Comparison of ENCODE assay signal across 26 cellular contexts in genomic region chr4:163195247-163195765, GRCh38. TPM values are rescaled to one million over a fixed set of nuclear protein-coding genes. Genes with fewer than 3 reads are reported as not detected.
DNase-seq lines count a peak whose midpoint lies in the region; ATAC-seq, FAIRE-seq and TF ChIP-seq lines count a peak whose summit lies in the region.
"Had no signal": no experiment of that assay in that cellular context is flagged by ENCODE, and none has a peak within 500 bp of the region (broad histone marks: within the 10 kb centered on the region; RNA-seq: fewer than 3 reads in every experiment).

No MANE protein-coding gene starts in this region.

- no peak overlapping the region for H3K4me2 ChIP-seq in mesendoderm (ENCODE audit: low read length)
- H3K4me2 ChIP-seq: BLaER1, GM23338 had no signal

- TF ChIP-seq CTCF in ascending aorta (IDR thresholded peaks at IDR 0.05) (no peak), pancreas (IDR thresholded peaks at IDR 0.05) (no peak)

- no peaks in the 10 kb centered on the region for H3K79me2 ChIP-seq in mesendoderm (ENCODE audit: control insufficient read depth, insufficient read depth, low read length)

- H3K36me3 Mint-ChIP-seq in T-cell: peaks cover 8% of the 10 kb centered on the region
- H3K36me3 Mint-ChIP-seq: CD4-positive, CD25-positive, alpha-beta regulatory T cell had no signal

- no peak overlapping the region for H2BK120ac ChIP-seq in mesendoderm (ENCODE audit: low read depth, low read length)

- H3K18ac ChIP-seq in mesendoderm (ENCODE audit: low read length): no peak overlapping the region

- H3K9me3 Mint-ChIP-seq in T-cell: peaks cover 12 to 52% (median 38%) of the 10 kb centered on the region in 3 donors

- no peak overlapping the region for H3K9ac ChIP-seq in mesendoderm (ENCODE audit: low read length)
- H3K9ac ChIP-seq: BLaER1 had no signal

- H3K27me3 ChIP-seq in ascending aorta (no peaks in the 10 kb centered on the region), mesendoderm (ENCODE audit: insufficient read depth, low read length, poor library complexity) (peaks cover 2% of the 10 kb centered on the region), pancreas (no peaks in the 10 kb centered on the region)
- H3K27me3 ChIP-seq: BLaER1, Peyer's patch had no signal

- POLR2A ChIA-PET in T-cell (lab: Charles Lee): no interaction called here

- no peak overlapping the region for H2BK5ac ChIP-seq in mesendoderm (ENCODE audit: low read length)

- H3K27ac Mint-ChIP-seq in T-cell: no peak overlapping the region
- H3K27ac Mint-ChIP-seq: CD4-positive, CD25-positive, alpha-beta regulatory T cell; GM23338; H9 had no signal

- H3K56ac ChIP-seq in mesendoderm (ENCODE audit: low read length): no peak overlapping the region

- H3K4me3 Mint-ChIP-seq in T-cell: no peak overlapping the region
- H3K4me3 Mint-ChIP-seq: CD4-positive, CD25-positive, alpha-beta regulatory T cell; GM23338; H9 had no signal

- H3K4ac ChIP-seq in mesendoderm (ENCODE audit: low read depth, low read length): no peak overlapping the region

- H3K27ac ChIP-seq in ascending aorta: peak overlapping the region; percentile 11 to 23
- no peak overlapping the region for H3K27ac ChIP-seq in mesendoderm (ENCODE audit: low read depth, low read length)
- H3K27ac ChIP-seq in pancreas: no peak overlapping the region
- H3K27ac ChIP-seq: BLaER1, Peyer's patch, SK-N-MC had no signal

- H3K4me1 ChIP-seq in ascending aorta: peaks cover 3 to 18% of the 10 kb centered on the region in 2 donors
- H3K4me1 ChIP-seq in mesendoderm (ENCODE audit: control insufficient read depth, low read depth, low read length): no peaks in the 10 kb centered on the region
- H3K4me1 ChIP-seq in pancreas: no peaks in the 10 kb centered on the region
- H3K4me1 ChIP-seq: BLaER1, Peyer's patch had no signal

- peaks cover 0 to 10% of the 10 kb centered on the region in 2 donors for H3K27me3 Mint-ChIP-seq in T-cell

- CTCF ChIA-PET in T-cell (lab: Charles Lee): no interaction called here

- peak; percentile 98 for DNase-seq in OCI-M1 (lab: John Stamatoyannopoulos, UW)
- no peak for DNase-seq in ascending aorta (ENCODE audit: low spot score in 2 of 2)
- DNase-seq in mesendoderm: peak; percentile 53
- DNase-seq in DMS 273 treated with DMSO at 0.1 percent for 48 hours (lab: John Stamatoyannopoulos, UW): no peak
- no peak for DNase-seq in T-cell
- no peak for DNase-seq in pancreas
- no peak for DNase-seq in kidney tubule cell (ENCODE audit: low spot score)
- DNase-seq: CD4-positive, CD25-positive, alpha-beta regulatory T cell; DMS53; H9; KG1; MM.1S; NCI-H1048; NCI-H1417; NCI-H1694 treated with DMSO at 0.1 percent for 48 hours; NCI-H2081; NCI-H2227 treated with DMSO at 0.1 percent for 48 hours; NCI-H526 treated with DMSO at 0.1 percent for 48 hours; Peyer's patch; SHP77 treated with DMSO at 0.1 percent for 48 hours had no signal

- intact Hi-C loops in ascending aorta (cut with DNase I): no loop called here
- intact Hi-C loops in pancreas (cut with DNase I): no loop called here

- FAIRE-seq in pancreas (lab: Jason Lieb, UNC): no peak
- FAIRE-seq: A204.1, D721Med, G401.6 had no signal

- no peaks in the 10 kb centered on the region for H3K79me1 ChIP-seq in mesendoderm (ENCODE audit: low read length)

- ATAC-seq in T-cell (replicated peaks in 1 of 4) (no peak), pancreas (no peak)
- ATAC-seq: GM23338 had no signal

- peaks cover 0 to 18% of the 10 kb centered on the region in 2 donors for H3K9me3 ChIP-seq in ascending aorta
- H3K9me3 ChIP-seq in pancreas: no peaks in the 10 kb centered on the region

- H2AK5ac ChIP-seq in mesendoderm (ENCODE audit: low read length): no peak overlapping the region

- H4K5ac ChIP-seq in mesendoderm (ENCODE audit: low read length): no peak overlapping the region

- H3K4me1 Mint-ChIP-seq in T-cell: no peaks in the 10 kb centered on the region
- H3K4me1 Mint-ChIP-seq: CD4-positive, CD25-positive, alpha-beta regulatory T cell; GM23338; H9 had no signal

- H3K4me3 ChIP-seq in ascending aorta (no peak overlapping the region), mesendoderm (ENCODE audit: low read length) (no peak overlapping the region), pancreas (no peak overlapping the region)
- H3K4me3 ChIP-seq: BLaER1, GM23338, Peyer's patch, SK-N-MC had no signal

- H3K36me3 ChIP-seq in ascending aorta (no peaks in the 10 kb centered on the region), mesendoderm (ENCODE audit: control insufficient read depth, insufficient read depth, low read length) (no peaks in the 10 kb centered on the region), pancreas (no peaks in the 10 kb centered on the region)
- H3K36me3 ChIP-seq: BLaER1, Peyer's patch had no signal

- no peak overlapping the region for H4K8ac ChIP-seq in mesendoderm (ENCODE audit: low read depth, low read length)

- WGBS in mesendoderm (ENCODE audit: extremely low coverage, insufficient coverage, low lambda C conversion rate): no CpG with 5 or more reads among the region's 6 CpGs
- 14 to 17% methylated on average over 6 of the region's 6 CpGs for WGBS in pancreas, 2 donors

- H3K23ac ChIP-seq in mesendoderm (ENCODE audit: low read length): no peak overlapping the region

- H2BK15ac ChIP-seq in mesendoderm (replicated peaks; ENCODE audit: low read depth): no peak overlapping the region

RNA-seq across cellular contexts. Expression of gene NAF1, which starts 28.6 kb away (rescaled TPM):
- total RNA-seq in ascending aorta (13.3 TPM), T-cell (10 to 100 TPM; 17.6 to 47.2 (median 21.2) TPM), pancreas (10 to 100 TPM in 1 of 6 donors, 1 to 10 TPM in 5; 7.8 to 10.9 (median 9.0) TPM)
- polyA plus RNA-seq in mesendoderm (2013, experiment 1 of 2): 32.9 TPM
- 35.1 TPM for polyA plus RNA-seq in mesendoderm (2013, experiment 2 of 2)
- polyA plus RNA-seq in pancreas: 1 to 10 TPM; 2.7 to 4.6 TPM

Comparison
In these comparisons a context has a peak if more than half of its experiments do, and no peak if none do; other contexts are left out.
1. DNase-seq: peak in OCI-M1 (single experiment) and mesendoderm (single experiment); none in ascending aorta (0 of 2), DMS 273 treated with DMSO at 0.1 percent for 48 hours (single experiment), T-cell (0 of 34), pancreas (0 of 6) and kidney tubule cell (single experiment).
2. H3K27ac ChIP-seq: peak in ascending aorta (2 of 2); none in mesendoderm (single experiment) and pancreas (0 of 4).